ENCODE assay signal across 25 cellular contexts in the genomic region with DNA sequence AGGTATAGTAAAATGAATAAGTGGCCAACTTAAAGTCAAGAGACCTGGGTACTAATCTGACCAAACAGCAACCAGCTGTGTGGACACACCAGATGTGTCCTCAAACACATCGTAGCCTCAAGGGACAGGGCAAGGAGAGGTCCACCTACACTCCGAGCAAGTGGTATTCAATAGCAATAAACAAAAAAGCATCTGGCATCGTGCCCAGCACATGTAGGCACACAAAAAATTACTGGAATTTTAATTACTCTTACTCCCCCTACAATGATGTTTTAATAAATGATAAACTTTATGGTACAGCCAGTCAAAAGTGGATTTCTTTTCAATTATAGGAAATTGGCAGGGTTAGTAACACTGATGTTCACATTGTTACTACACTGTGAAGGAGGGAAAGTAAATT. TPM values are rescaled to one million over a fixed set of nuclear protein-coding genes. Genes with fewer than 3 reads are reported as not detected.
A peak's percentile ranks its signal among the peaks of the same experiment; 100 is the strongest.
DNase-seq lines count a peak whose midpoint lies in the region; ATAC-seq and TF ChIP-seq lines count a peak whose summit lies in the region.
"Had no signal": no experiment of that assay in that cellular context is flagged by ENCODE, and none has a peak within 500 bp of the region (broad histone marks: within the 10 kb centered on the region; RNA-seq: fewer than 3 reads in every experiment).

No MANE protein-coding gene starts in this region.

- TF ChIP-seq POLR2A in HCT116 (IDR thresholded peaks at IDR 0.05; ENCODE audit: borderline replicate concordance, extremely low read depth, insufficient read depth, insufficient read length) (no peak), gastroesophageal sphincter (IDR thresholded peaks at IDR 0.05) (no peak)

- H3K4me3 ChIP-seq in HCT116 (replicated peaks in 1 of 2; ENCODE audit: low read depth in 1 of 2, low read length in 2 of 2) (no peak overlapping the region), adipocyte (ENCODE audit: low read length) (no peak overlapping the region), gastroesophageal sphincter (no peak overlapping the region)
- H3K4me3 ChIP-seq: GM12878, HAP-1, mucosa of descending colon, neural progenitor cell had no signal

- no peak for ATAC-seq in HCT116
- ATAC-seq in naive thymus-derived CD8-positive, alpha-beta T cell: no peak
- ATAC-seq in gastroesophageal sphincter: no peak
- no peak for ATAC-seq in HG03520 (IDR thresholded peaks at IDR 0.05; ENCODE audit: unreplicated experiment)
- ATAC-seq: GM12878, mucosa of descending colon had no signal

- no peak overlapping the region for H3K4me3 Mint-ChIP-seq in mesothelial cell of epicardium
- H3K4me3 Mint-ChIP-seq in naive thymus-derived CD8-positive, alpha-beta T cell: no peak overlapping the region
- H3K4me3 Mint-ChIP-seq: activated CD4-positive, alpha-beta T cell treated with anti-CD3 and anti-CD28 coated beads, Interleukin-2, amount 10 ng/mL, durations not matched to agents 24 days and 14 days; dendritic cell treated with granulocyte-macrophage colony-stimulating factor and Interleukin-4, amounts not matched to agents 40 ng/mL and 50 ng/mL, for 4 days; neural progenitor cell had no signal

- H3K9ac ChIP-seq in HCT116 (ENCODE audit: low read length) (peak overlapping the region; percentile 6; the same call in 1 of the 2 replicates), adipocyte (ENCODE audit: low read length) (no peak overlapping the region)
- H3K9ac ChIP-seq: neural progenitor cell had no signal

- CTCF ChIA-PET in HCT116 (lab: Charles Lee): interaction anchor here (1.5 kb wide), 1 partner anchor 347 kb away, joined by 4 read pairs; no protein-coding TSS in a partner anchor

- peaks cover 19 to 35% of the 10 kb centered on the region in 2 experiments; a peak in 3 of 4 replicates for H3K4me1 ChIP-seq in HCT116 (ENCODE audit: control insufficient read depth in 1 of 2, insufficient read depth in 2 of 2, low read length in 2 of 2)
- H3K4me1 ChIP-seq in adipocyte (ENCODE audit: control insufficient read depth, insufficient read depth, low read length): peaks cover 18% of the 10 kb centered on the region
- H3K4me1 ChIP-seq in gastroesophageal sphincter: peaks cover 0 to 39% (median 7%) of the 10 kb centered on the region in 3 donors

- H3K4me2 ChIP-seq in HCT116 (ENCODE audit: low read length): peak overlapping the region; percentile 50
- H3K4me2 ChIP-seq: neural progenitor cell had no signal

- TF ChIP-seq EP300 in gastroesophageal sphincter (IDR thresholded peaks at IDR 0.05): no peak

- no TSS peak for BruUV-seq in HCT116 (replicated peaks; lab: Mats Ljungman, UMichigan)

- H3K27me3 ChIP-seq in HCT116 (ENCODE audit: insufficient read depth, low read length) (peaks cover 3% of the 10 kb centered on the region; the same call in 1 of the 2 replicates), adipocyte (replicated peaks; ENCODE audit: control insufficient read depth, insufficient read depth, low read length) (peaks cover 27% of the 10 kb centered on the region), gastroesophageal sphincter (peaks cover 8% of the 10 kb centered on the region)

- intact Hi-C loops in HCT116 (cut with micrococcal nuclease): no loop called here

- H3K36me3 ChIP-seq in HCT116 (ENCODE audit: control insufficient read depth in 1 of 2, insufficient read depth in 2 of 2, low read length in 2 of 2): no peaks in the 10 kb centered on the region
- H3K36me3 ChIP-seq in adipocyte (ENCODE audit: control insufficient read depth, insufficient read depth, low read length, severe bottlenecking): no peaks in the 10 kb centered on the region
- H3K36me3 ChIP-seq in gastroesophageal sphincter: no peaks in the 10 kb centered on the region
- H3K36me3 ChIP-seq: HAP-1, neural progenitor cell had no signal

- POLR2A ChIA-PET in HCT116 (lab: Charles Lee): no interaction called here
- POLR2A ChIA-PET in naive thymus-derived CD8-positive, alpha-beta T cell (lab: Charles Lee): no interaction called here

- H3K27ac Mint-ChIP-seq in mesothelial cell of epicardium: peak overlapping the region; percentile 53
- peak overlapping the region in 1 of 10 donors; percentile 11 for H3K27ac Mint-ChIP-seq in naive thymus-derived CD8-positive, alpha-beta T cell
- H3K27ac Mint-ChIP-seq: activated CD4-positive, alpha-beta T cell treated with anti-CD3 and anti-CD28 coated beads, Interleukin-2, amount 10 ng/mL, durations not matched to agents 24 days and 14 days; dendritic cell treated with granulocyte-macrophage colony-stimulating factor and Interleukin-4, amounts not matched to agents 40 ng/mL and 50 ng/mL, for 4 days; neural progenitor cell had no signal

- peaks cover 13% of the 10 kb centered on the region; the same call in 1 of the 2 replicates for H3K79me2 ChIP-seq in HCT116 (ENCODE audit: insufficient read depth, low read length)

- H3K9me2 ChIP-seq in HCT116 (ENCODE audit: insufficient read depth): no peaks in the 10 kb centered on the region

- WGBS in gastroesophageal sphincter (ENCODE audit: low coverage in 1 of 2), 2 donors: 37 to 43% methylated on average over 3 of the region's 3 CpGs

- peak overlapping the region; percentile 89 for H2AFZ ChIP-seq in HCT116 (ENCODE audit: low read depth, low read length, poor library complexity, severe bottlenecking)
- H2AFZ ChIP-seq: neural progenitor cell had no signal

- TF ChIP-seq RAD21 in HCT116 (IDR thresholded peaks at IDR 0.05; ENCODE audit: low read depth): no peak

- peaks cover 32% of the 10 kb centered on the region for H3K27me3 Mint-ChIP-seq in mesothelial cell of epicardium (ENCODE audit: low read depth)
- peaks cover 0 to 8% (median 0%) of the 10 kb centered on the region in 5 donors for H3K27me3 Mint-ChIP-seq in naive thymus-derived CD8-positive, alpha-beta T cell
- H3K27me3 Mint-ChIP-seq: CD4-positive, alpha-beta memory T cell had no signal

- RAD21 ChIA-PET in HCT116 (lab: Charles Lee; ENCODE audit: low non-redundant PET in 1 of 2, low total read pairs in 2 of 2, uncharacterized antibody in 2 of 2, unreplicated experiment in 2 of 2): no interaction called here

- DNase-seq in DMS 273 (lab: John Stamatoyannopoulos, UW; ENCODE audit: unreplicated experiment) (peak; percentile 18), DMS 273 treated with DMSO at 0.1 percent for 48 hours (lab: John Stamatoyannopoulos, UW) (no peak), HCT116 (ENCODE audit: low read depth, low spot score) (no peak), adipocyte (ENCODE audit: low read depth) (peak; percentile 52), mesothelial cell of epicardium (ENCODE audit: low spot score in 2 of 2, unreplicated experiment in 2 of 2) (peak; percentile 37 to 51)
- no peak for DNase-seq in naive thymus-derived CD8-positive, alpha-beta T cell
- DNase-seq: activated CD4-positive, alpha-beta T cell treated with anti-CD3 and anti-CD28 coated beads, Interleukin-2, amount 10 ng/mL, durations not matched to agents 24 days and 14 days; activated naive CD4-positive, alpha-beta T cell treated with anti-CD3 and anti-CD28 coated beads, Interleukin-2, amount 50 U/mL, for 16 hours; anterior cingulate cortex; caudate nucleus; CD4-positive, alpha-beta memory T cell; mucosa of descending colon; NCI-H1417 treated with DMSO at 0.1 percent for 48 hours; NCI-H2107; NCI-H510A; posterior cingulate gyrus; stimulated activated CD8-positive, alpha-beta memory T cell treated with anti-CD3 and anti-CD28 coated beads, Interleukin-4, amount 100 ng/mL, for 48 hours had no signal

- H3K9me3 Mint-ChIP-seq in mesothelial cell of epicardium: peaks cover 6% of the 10 kb centered on the region
- no peaks in the 10 kb centered on the region for H3K9me3 Mint-ChIP-seq in naive thymus-derived CD8-positive, alpha-beta T cell
- H3K9me3 Mint-ChIP-seq: activated CD4-positive, alpha-beta T cell treated with anti-CD3 and anti-CD28 coated beads, Interleukin-2, amount 10 ng/mL, durations not matched to agents 24 days and 14 days; CD4-positive, alpha-beta memory T cell; dendritic cell treated with granulocyte-macrophage colony-stimulating factor and Interleukin-4, amounts not matched to agents 40 ng/mL and 50 ng/mL, for 4 days; neural progenitor cell had no signal

- no peaks in the 10 kb centered on the region for H4K20me1 ChIP-seq in HCT116 (ENCODE audit: insufficient read depth)

- H3K4me1 Mint-ChIP-seq in mesothelial cell of epicardium: peaks cover 27% of the 10 kb centered on the region
- H3K4me1 Mint-ChIP-seq in naive thymus-derived CD8-positive, alpha-beta T cell: peaks cover 2 to 12% (median 10%) of the 10 kb centered on the region in 4 donors

- H3K9me3 ChIP-seq in HCT116 (ENCODE audit: control insufficient read depth in 1 of 2, insufficient read depth in 1 of 2, low read depth in 1 of 2, low read length in 2 of 2) (no peaks in the 10 kb centered on the region), adipocyte (ENCODE audit: control insufficient read depth, low read length) (peaks cover 7% of the 10 kb centered on the region), gastroesophageal sphincter (no peaks in the 10 kb centered on the region)
- H3K9me3 ChIP-seq: HAP-1, mucosa of descending colon had no signal

- TF ChIP-seq CTCF in HCT116 (IDR thresholded peaks at IDR 0.05 in 2 of 3, conservative IDR thresholded peaks at IDR 0.05 in 1 of 3; ENCODE audit: borderline replicate concordance in 1 of 3, insufficient read depth in 1 of 3, low read depth in 2 of 3, low read length in 2 of 3) (no peak), mesothelial cell of epicardium (IDR thresholded peaks at IDR 0.05; ENCODE audit: unreplicated experiment) (no peak), gastroesophageal sphincter (IDR thresholded peaks at IDR 0.05) (no peak)

- H3K27ac ChIP-seq in HCT116 (ENCODE audit: low read depth, low read length) (no peak overlapping the region), gastroesophageal sphincter (no peak overlapping the region)
- H3K27ac ChIP-seq: 22Rv1, neural progenitor cell, VCaP had no signal

- no peaks in the 10 kb centered on the region for H3K36me3 Mint-ChIP-seq in mesothelial cell of epicardium
- H3K36me3 Mint-ChIP-seq in naive thymus-derived CD8-positive, alpha-beta T cell: no peaks in the 10 kb centered on the region

TF ChIP-seq in HCT116, 20 proteins besides CTCF, POLR2A, EP300 and RAD21 (continues in another document):
- no peak for TF ChIP-seq FOSL1 (IDR thresholded peaks at IDR 0.05; ENCODE audit: low read depth)
- TF ChIP-seq EGR1 (IDR thresholded peaks at IDR 0.05; ENCODE audit: low read depth): 0 out of 2 replicates have a peak, but pooled peaks have one; percentile 17
- no peak for TF ChIP-seq ELF1 (IDR thresholded peaks at IDR 0.05; ENCODE audit: borderline replicate concordance, low read depth)

RNA-seq across cellular contexts. Expression of a gene that starts 3.5 kb away (rescaled TPM):
- 96.7 TPM for total RNA-seq in HCT116 (2021; ENCODE audit: unreplicated experiment)
- 70.0 and 88.2 TPM in 2 replicates for polyA plus RNA-seq in HCT116 (2012)
- 15.4 to 17.4 TPM (median 16.7 TPM) in 3 replicates for total RNA-seq in mesothelial cell of epicardium
- total RNA-seq in naive thymus-derived CD8-positive, alpha-beta T cell: 100 to 1,000 TPM; 251 to 268 TPM
- 100 to 1,000 TPM; 409 to 533 (median 504) TPM for polyA plus RNA-seq in naive thymus-derived CD8-positive, alpha-beta T cell
- total RNA-seq in gastroesophageal sphincter: 10 to 100 TPM; 18.1 to 48.5 (median 33.4) TPM

RNA-seq across cellular contexts. Expression of a gene that starts 50.8 kb away (rescaled TPM):
- total RNA-seq in HCT116 (2021; ENCODE audit: unreplicated experiment): 220 TPM
- polyA plus RNA-seq in HCT116 (2012): 94.9 and 112 TPM in 2 replicates
- total RNA-seq in mesothelial cell of epicardium: 191 to 204 TPM (median 192 TPM) in 3 replicates
- total RNA-seq in naive thymus-derived CD8-positive, alpha-beta T cell: 100 to 1,000 TPM; 215 to 224 TPM
- 10 to 100 TPM in 1 of 3 donors, 1 to 10 TPM in 2; 9.3 to 12.9 (median 9.4) TPM for polyA plus RNA-seq in naive thymus-derived CD8-positive, alpha-beta T cell
- total RNA-seq in gastroesophageal sphincter: 100 to 1,000 TPM in 1 of 4 donors, 10 to 100 TPM in 3; 53.6 to 117 (median 57.9) TPM

Comparison
In these comparisons a context has a peak if more than half of its experiments do, and no peak if none do; other contexts are left out.
1. DNase-seq: peak in DMS 273 (single experiment), adipocyte (single experiment) and mesothelial cell of epicardium (2 of 2); none in DMS 273 treated with DMSO at 0.1 percent for 48 hours (single experiment), HCT116 (single experiment) and naive thymus-derived CD8-positive, alpha-beta T cell (0 of 10).